1 cellular context compared by ENCODE assay signal in the genomic region with DNA sequence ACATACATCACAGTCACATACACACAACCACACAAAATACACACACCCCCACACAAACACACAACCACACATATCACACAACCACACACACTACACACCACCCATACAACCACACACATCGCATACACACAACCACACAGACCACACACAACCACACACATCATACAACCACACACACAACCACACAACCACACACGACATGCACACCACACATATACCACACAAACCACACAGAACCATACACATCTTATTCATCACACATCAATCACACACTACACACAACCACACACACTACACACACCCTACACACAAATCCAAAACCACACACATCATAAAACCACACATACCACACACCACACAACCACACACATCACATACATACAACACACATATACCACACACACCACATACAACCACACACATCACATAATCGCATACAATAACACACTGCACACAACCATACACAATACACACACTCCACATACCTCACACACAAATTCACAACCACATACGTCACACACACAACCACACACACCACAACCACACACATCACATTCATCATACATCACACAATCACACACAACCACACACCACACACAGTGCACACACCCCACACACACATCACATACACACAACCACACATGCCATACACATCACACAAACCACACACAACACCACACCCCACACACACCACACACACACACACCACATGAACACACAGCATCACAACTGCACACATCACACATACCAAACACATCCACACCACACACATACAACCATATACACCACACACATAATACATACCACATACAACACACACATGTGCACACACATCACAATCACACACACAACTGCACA.
TF ChIP-seq lines count a peak whose summit lies in the region.

No MANE protein-coding gene starts in this region.

TF ChIP-seq in K562, 482 proteins besides CTCF, POLR2A, EP300 and RAD21 (continued from another document and continues in another):
- TF ChIP-seq, protein P1, sequence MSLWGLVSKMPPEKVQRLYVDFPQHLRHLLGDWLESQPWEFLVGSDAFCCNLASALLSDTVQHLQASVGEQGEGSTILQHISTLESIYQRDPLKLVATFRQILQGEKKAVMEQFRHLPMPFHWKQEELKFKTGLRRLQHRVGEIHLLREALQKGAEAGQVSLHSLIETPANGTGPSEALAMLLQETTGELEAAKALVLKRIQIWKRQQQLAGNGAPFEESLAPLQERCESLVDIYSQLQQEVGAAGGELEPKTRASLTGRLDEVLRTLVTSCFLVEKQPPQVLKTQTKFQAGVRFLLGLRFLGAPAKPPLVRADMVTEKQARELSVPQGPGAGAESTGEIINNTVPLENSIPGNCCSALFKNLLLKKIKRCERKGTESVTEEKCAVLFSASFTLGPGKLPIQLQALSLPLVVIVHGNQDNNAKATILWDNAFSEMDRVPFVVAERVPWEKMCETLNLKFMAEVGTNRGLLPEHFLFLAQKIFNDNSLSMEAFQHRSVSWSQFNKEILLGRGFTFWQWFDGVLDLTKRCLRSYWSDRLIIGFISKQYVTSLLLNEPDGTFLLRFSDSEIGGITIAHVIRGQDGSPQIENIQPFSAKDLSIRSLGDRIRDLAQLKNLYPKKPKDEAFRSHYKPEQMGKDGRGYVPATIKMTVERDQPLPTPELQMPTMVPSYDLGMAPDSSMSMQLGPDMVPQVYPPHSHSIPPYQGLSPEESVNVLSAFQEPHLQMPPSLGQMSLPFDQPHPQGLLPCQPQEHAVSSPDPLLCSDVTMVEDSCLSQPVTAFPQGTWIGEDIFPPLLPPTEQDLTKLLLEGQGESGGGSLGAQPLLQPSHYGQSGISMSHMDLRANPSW (CRISPR knock-in tag; IDR thresholded peaks at IDR 0.05): no peak
- TF ChIP-seq HDAC2 (IDR thresholded peaks at IDR 0.05) (no peak), TCF3 (CRISPR knock-in tag; IDR thresholded peaks at IDR 0.05) (no peak), U2AF1 (optimal IDR thresholded peaks at IDR 0.05; ENCODE audit: low read depth, low read length) (no peak), SUPT5H (IDR thresholded peaks at IDR 0.05) (no peak), MEIS2 (IDR thresholded peaks at IDR 0.05; ENCODE audit: partially characterized antibody) (no peak), NCOA6 (IDR thresholded peaks at IDR 0.05) (peak; percentile 65), KDM4B (IDR thresholded peaks at IDR 0.05; ENCODE audit: borderline replicate concordance in 2 of 2, low read depth in 1 of 2) (peak in 1 of 2 experiments; percentile 54; a peak in 1 of 4 replicates), ZNF695 (CRISPR knock-in tag; IDR thresholded peaks at IDR 0.05) (no peak), NFYB (IDR thresholded peaks at IDR 0.05; ENCODE audit: extremely low read depth, insufficient read length) (no peak), DIDO1 (tag; IDR thresholded peaks at IDR 0.05; ENCODE audit: low read depth) (peak; percentile 29), NFATC3 (IDR thresholded peaks at IDR 0.05) (no peak), RFX1 (IDR thresholded peaks at IDR 0.05) (no peak), MEF2A (IDR thresholded peaks at IDR 0.05; ENCODE audit: control insufficient read depth, low read depth, low read length) (no peak), SREBF1 (IDR thresholded peaks at IDR 0.05; ENCODE audit: borderline replicate concordance, low read depth, low read length) (no peak), ZSCAN29 (IDR thresholded peaks at IDR 0.05) (0 out of 2 replicates have a peak, but pooled peaks have one; percentile 44), STAT5B (CRISPR knock-in tag; IDR thresholded peaks at IDR 0.05) (no peak), RBM14 (IDR thresholded peaks at IDR 0.05; ENCODE audit: borderline replicate concordance, insufficient read depth, low read depth, low read length) (no peak), MBD2 (IDR thresholded peaks at IDR 0.05; ENCODE audit: borderline replicate concordance, low read depth) (no peak), BCOR (IDR thresholded peaks at IDR 0.05) (peak; percentile 71; the same call in 1 of the 2 replicates)
- TF ChIP-seq, protein P2, sequence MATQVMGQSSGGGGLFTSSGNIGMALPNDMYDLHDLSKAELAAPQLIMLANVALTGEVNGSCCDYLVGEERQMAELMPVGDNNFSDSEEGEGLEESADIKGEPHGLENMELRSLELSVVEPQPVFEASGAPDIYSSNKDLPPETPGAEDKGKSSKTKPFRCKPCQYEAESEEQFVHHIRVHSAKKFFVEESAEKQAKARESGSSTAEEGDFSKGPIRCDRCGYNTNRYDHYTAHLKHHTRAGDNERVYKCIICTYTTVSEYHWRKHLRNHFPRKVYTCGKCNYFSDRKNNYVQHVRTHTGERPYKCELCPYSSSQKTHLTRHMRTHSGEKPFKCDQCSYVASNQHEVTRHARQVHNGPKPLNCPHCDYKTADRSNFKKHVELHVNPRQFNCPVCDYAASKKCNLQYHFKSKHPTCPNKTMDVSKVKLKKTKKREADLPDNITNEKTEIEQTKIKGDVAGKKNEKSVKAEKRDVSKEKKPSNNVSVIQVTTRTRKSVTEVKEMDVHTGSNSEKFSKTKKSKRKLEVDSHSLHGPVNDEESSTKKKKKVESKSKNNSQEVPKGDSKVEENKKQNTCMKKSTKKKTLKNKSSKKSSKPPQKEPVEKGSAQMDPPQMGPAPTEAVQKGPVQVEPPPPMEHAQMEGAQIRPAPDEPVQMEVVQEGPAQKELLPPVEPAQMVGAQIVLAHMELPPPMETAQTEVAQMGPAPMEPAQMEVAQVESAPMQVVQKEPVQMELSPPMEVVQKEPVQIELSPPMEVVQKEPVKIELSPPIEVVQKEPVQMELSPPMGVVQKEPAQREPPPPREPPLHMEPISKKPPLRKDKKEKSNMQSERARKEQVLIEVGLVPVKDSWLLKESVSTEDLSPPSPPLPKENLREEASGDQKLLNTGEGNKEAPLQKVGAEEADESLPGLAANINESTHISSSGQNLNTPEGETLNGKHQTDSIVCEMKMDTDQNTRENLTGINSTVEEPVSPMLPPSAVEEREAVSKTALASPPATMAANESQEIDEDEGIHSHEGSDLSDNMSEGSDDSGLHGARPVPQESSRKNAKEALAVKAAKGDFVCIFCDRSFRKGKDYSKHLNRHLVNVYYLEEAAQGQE (CRISPR knock-in tag; IDR thresholded peaks at IDR 0.05; ENCODE audit: low read depth): no peak
- TF ChIP-seq, protein P3, sequence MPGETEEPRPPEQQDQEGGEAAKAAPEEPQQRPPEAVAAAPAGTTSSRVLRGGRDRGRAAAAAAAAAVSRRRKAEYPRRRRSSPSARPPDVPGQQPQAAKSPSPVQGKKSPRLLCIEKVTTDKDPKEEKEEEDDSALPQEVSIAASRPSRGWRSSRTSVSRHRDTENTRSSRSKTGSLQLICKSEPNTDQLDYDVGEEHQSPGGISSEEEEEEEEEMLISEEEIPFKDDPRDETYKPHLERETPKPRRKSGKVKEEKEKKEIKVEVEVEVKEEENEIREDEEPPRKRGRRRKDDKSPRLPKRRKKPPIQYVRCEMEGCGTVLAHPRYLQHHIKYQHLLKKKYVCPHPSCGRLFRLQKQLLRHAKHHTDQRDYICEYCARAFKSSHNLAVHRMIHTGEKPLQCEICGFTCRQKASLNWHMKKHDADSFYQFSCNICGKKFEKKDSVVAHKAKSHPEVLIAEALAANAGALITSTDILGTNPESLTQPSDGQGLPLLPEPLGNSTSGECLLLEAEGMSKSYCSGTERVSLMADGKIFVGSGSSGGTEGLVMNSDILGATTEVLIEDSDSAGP (CRISPR knock-in tag; IDR thresholded peaks at IDR 0.05): no peak; the same call in 1 of the 2 replicates
- TF ChIP-seq, protein P4, sequence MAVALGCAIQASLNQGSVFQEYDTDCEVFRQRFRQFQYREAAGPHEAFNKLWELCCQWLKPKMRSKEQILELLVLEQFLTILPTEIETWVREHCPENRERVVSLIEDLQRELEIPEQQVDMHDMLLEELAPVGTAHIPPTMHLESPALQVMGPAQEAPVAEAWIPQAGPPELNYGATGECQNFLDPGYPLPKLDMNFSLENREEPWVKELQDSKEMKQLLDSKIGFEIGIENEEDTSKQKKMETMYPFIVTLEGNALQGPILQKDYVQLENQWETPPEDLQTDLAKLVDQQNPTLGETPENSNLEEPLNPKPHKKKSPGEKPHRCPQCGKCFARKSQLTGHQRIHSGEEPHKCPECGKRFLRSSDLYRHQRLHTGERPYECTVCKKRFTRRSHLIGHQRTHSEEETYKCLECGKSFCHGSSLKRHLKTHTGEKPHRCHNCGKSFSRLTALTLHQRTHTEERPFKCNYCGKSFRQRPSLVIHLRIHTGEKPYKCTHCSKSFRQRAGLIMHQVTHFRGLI (CRISPR knock-in tag; IDR thresholded peaks at IDR 0.05): no peak
- TF ChIP-seq, protein P5, sequence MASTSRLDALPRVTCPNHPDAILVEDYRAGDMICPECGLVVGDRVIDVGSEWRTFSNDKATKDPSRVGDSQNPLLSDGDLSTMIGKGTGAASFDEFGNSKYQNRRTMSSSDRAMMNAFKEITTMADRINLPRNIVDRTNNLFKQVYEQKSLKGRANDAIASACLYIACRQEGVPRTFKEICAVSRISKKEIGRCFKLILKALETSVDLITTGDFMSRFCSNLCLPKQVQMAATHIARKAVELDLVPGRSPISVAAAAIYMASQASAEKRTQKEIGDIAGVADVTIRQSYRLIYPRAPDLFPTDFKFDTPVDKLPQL (IDR thresholded peaks at IDR 0.05; ENCODE audit: extremely low read depth, insufficient read length): no peak
- TF ChIP-seq, protein P6, sequence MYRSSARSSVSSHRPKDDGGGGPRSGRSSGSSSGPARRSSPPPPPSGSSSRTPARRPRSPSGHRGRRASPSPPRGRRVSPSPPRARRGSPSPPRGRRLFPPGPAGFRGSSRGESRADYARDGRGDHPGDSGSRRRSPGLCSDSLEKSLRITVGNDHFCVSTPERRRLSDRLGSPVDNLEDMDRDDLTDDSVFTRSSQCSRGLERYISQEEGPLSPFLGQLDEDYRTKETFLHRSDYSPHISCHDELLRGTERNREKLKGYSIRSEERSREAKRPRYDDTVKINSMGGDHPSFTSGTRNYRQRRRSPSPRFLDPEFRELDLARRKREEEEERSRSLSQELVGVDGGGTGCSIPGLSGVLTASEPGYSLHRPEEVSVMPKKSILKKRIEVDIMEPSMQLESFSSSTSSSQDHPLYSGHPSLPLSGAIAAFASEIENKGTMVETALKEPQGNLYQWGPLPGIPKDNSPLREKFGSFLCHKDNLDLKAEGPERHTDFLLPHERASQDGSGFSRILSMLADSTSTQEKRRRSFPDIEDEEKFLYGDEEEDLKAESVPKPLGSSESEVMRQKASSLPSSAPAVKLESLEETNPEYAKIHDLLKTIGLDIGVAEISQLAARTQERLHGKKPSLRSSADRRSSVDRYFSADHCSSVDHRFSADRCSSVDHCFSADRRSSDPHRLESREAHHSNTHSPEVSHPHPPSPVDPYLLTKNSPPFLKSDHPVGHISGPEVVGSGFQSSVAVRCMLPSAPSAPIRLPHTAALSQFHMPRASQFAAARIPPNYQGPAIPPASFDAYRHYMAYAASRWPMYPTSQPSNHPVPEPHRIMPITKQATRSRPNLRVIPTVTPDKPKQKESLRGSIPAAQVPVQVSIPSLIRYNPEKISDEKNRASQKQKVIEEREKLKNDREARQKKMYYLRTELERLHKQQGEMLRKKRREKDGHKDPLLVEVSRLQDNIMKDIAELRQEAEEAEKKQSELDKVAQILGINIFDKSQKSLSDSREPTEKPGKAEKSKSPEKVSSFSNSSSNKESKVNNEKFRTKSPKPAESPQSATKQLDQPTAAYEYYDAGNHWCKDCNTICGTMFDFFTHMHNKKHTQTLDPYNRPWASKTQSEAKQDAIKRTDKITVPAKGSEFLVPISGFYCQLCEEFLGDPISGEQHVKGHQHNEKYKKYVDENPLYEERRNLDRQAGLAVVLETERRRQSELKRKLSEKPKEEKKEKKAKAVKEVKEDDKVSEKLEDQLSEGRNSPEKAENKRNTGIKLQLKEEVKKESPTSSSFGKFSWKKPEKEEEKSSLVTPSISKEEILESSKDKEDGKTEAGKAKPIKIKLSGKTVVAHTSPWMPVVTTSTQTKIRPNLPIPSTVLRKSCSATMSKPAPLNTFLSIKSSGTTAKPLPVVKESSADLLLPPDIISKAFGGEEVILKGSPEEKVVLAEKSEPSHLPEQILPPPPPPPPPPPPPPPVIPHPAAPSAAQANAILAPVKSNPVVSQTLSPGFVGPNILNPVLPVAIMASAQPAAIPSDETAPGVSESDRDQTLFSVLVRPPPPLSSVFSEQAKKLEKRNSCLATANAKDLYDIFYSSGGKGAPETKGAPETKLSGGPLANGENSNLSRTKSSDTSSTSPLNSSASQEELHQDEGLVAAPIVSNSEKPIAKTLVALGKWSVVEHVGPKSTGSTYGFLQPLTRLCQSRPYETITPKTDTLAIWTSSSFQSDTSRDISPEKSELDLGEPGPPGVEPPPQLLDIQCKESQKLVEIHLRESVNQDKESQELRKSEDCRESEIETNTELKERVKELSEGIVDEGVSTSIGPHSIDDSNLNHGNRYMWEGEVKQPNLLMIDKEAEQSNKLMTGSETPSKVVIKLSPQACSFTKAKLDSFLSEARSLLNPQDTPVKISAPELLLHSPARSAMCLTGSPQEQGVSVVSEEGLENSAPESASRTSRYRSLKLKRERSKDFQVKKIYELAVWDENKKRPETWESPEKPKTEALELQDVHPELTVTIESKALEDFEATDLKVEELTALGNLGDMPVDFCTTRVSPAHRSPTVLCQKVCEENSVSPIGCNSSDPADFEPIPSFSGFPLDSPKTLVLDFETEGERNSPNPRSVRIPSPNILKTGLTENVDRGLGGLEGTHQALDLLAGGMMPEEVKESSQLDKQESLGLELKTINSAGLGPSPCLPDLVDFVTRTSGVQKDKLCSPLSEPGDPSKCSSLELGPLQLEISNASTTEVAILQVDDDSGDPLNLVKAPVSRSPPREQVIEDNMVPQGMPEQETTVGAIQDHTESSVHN (IDR thresholded peaks at IDR 0.05; ENCODE audit: borderline replicate concordance in 1 of 2, low read depth in 1 of 2): no peak
- TF ChIP-seq, protein P7, sequence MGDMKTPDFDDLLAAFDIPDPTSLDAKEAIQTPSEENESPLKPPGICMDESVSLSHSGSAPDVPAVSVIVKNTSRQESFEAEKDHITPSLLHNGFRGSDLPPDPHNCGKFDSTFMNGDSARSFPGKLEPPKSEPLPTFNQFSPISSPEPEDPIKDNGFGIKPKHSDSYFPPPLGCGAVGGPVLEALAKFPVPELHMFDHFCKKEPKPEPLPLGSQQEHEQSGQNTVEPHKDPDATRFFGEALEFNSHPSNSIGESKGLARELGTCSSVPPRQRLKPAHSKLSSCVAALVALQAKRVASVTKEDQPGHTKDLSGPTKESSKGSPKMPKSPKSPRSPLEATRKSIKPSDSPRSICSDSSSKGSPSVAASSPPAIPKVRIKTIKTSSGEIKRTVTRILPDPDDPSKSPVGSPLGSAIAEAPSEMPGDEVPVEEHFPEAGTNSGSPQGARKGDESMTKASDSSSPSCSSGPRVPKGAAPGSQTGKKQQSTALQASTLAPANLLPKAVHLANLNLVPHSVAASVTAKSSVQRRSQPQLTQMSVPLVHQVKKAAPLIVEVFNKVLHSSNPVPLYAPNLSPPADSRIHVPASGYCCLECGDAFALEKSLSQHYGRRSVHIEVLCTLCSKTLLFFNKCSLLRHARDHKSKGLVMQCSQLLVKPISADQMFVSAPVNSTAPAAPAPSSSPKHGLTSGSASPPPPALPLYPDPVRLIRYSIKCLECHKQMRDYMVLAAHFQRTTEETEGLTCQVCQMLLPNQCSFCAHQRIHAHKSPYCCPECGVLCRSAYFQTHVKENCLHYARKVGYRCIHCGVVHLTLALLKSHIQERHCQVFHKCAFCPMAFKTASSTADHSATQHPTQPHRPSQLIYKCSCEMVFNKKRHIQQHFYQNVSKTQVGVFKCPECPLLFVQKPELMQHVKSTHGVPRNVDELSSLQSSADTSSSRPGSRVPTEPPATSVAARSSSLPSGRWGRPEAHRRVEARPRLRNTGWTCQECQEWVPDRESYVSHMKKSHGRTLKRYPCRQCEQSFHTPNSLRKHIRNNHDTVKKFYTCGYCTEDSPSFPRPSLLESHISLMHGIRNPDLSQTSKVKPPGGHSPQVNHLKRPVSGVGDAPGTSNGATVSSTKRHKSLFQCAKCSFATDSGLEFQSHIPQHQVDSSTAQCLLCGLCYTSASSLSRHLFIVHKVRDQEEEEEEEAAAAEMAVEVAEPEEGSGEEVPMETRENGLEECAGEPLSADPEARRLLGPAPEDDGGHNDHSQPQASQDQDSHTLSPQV (IDR thresholded peaks at IDR 0.05): no peak
